In genomic region chr16:11072420-11073153, GRCh38 we compare ENCODE assay signal across 18 cellular contexts.
DNase-seq lines count a peak whose midpoint lies in the region; ATAC-seq, FAIRE-seq and TF ChIP-seq lines count a peak whose summit lies in the region.
"Had no signal": no experiment of that assay in that cellular context is flagged by ENCODE, and none has a peak within 500 bp of the region (broad histone marks: within the 10 kb centered on the region; RNA-seq: fewer than 3 reads in every experiment).

No MANE protein-coding gene starts in this region.

- H3K9me1 ChIP-seq in K562 (ENCODE audit: control insufficient read depth, insufficient read depth, low read length) = no peaks in the 10 kb centered on the region

- peaks cover 14% of the 10 kb centered on the region in 2 experiments for H3K4me1 ChIP-seq in K562 (replicated peaks in 1 of 2; ENCODE audit: control insufficient read depth in 2 of 2, insufficient read depth in 2 of 2, low read length in 2 of 2)

- no TSS peak for BruUV-seq in K562 (replicated peaks; lab: Mats Ljungman, UMichigan)

- peaks cover 11% of the 10 kb centered on the region; the same call in 1 of the 3 replicates for H3K36me3 ChIP-seq in K562 (ENCODE audit: control insufficient read depth, insufficient read depth, low read length)
- H3K36me3 ChIP-seq: uterus had no signal

- FAIRE-seq in K562 (lab: Jason Lieb, UNC) = peak; percentile 83
- FAIRE-seq: small intestine had no signal

- POLR2A ChIA-PET in K562 (lab: Yijun Ruan, JAX) = interaction anchor here (0.5 kb wide), 1 partner anchor 15 kb away, joined by 3 read pairs; no protein-coding TSS in a partner anchor

- H3K4me3 ChIP-seq in K562 = no peak overlapping the region
- H3K4me3 ChIP-seq: hepatocyte, SJSA1, uterus had no signal

- no peaks in the 10 kb centered on the region for H3K9me3 ChIP-seq in K562 (replicated peaks; ENCODE audit: control insufficient read depth, insufficient read depth, low read depth, low read length)
- H3K9me3 ChIP-seq: SJSA1, uterus had no signal

- H2AFZ ChIP-seq in K562 (ENCODE audit: low read depth, low read length) = no peak overlapping the region
- H2AFZ ChIP-seq: hepatocyte, parathyroid adenoma had no signal

- intact Hi-C loops in natural killer cell (cut with micrococcal nuclease) = no loop called here
- intact Hi-C loops in K562 (cut with micrococcal nuclease) = loop anchor here (2.0 kb wide), 1 partner anchor 28 kb away; no protein-coding TSS in a partner anchor
- intact Hi-C loops in left cardiac atrium (cut with DNase I) = no loop called here

- H3K36me3 Mint-ChIP-seq in natural killer cell treated with Interleukin-12 subunit alpha and Interleukin-12 subunit beta and Interleukin-15 and Interleukin-18, amount 100 ng/mL, for 72 hours = peaks cover 21% of the 10 kb centered on the region
- H3K36me3 Mint-ChIP-seq in natural killer cell = peaks cover 13% of the 10 kb centered on the region
- H3K36me3 Mint-ChIP-seq in immature natural killer cell = peaks cover 26 to 31% (median 29%) of the 10 kb centered on the region in 3 donors

- WGBS in K562 (ENCODE audit: insufficient coverage, low coverage, missing lambda C conversion rate) = 14% methylated on average over 5 of the region's 5 CpGs

- H3K27me3 ChIP-seq in K562 (ENCODE audit: control insufficient read depth in 2 of 2, insufficient read depth in 2 of 2, low read length in 2 of 2) = no peaks in the 10 kb centered on the region
- H3K27me3 ChIP-seq: hepatocyte, SJSA1, uterus had no signal

- no peak overlapping the region; the same call in 2 of the 3 replicates for H3K27ac ChIP-seq in K562 (ENCODE audit: extremely low read depth, low read depth, low read length)
- H3K27ac ChIP-seq: hepatocyte, parathyroid adenoma, SJSA1 had no signal

- H3K9me3 Mint-ChIP-seq in natural killer cell treated with Interleukin-12 subunit alpha and Interleukin-12 subunit beta and Interleukin-15 and Interleukin-18, amount 100 ng/mL, for 72 hours = no peaks in the 10 kb centered on the region
- no peaks in the 10 kb centered on the region for H3K9me3 Mint-ChIP-seq in natural killer cell
- H3K9me3 Mint-ChIP-seq in immature natural killer cell = peaks cover 0 to 1% (median 0%) of the 10 kb centered on the region in 6 donors
- H3K9me3 Mint-ChIP-seq: H9 had no signal

- TF ChIP-seq RAD21 in K562 (CRISPR knock-in tag; conservative IDR thresholded peaks at IDR 0.05 in 1 of 2, IDR thresholded peaks at IDR 0.05 in 1 of 2) = no peak; a peak in 1 of 4 replicates

- no peaks in the 10 kb centered on the region for H3K79me2 ChIP-seq in K562 (ENCODE audit: control insufficient read depth, insufficient read depth, low read length)
- H3K79me2 ChIP-seq: hepatocyte, parathyroid adenoma had no signal

- TF ChIP-seq EP300 in K562 (IDR thresholded peaks at IDR 0.05; ENCODE audit: low read length) = peak; percentile 67

- TF ChIP-seq CTCF in natural killer cell (IDR thresholded peaks at IDR 0.05) (no peak), K562 (IDR thresholded peaks at IDR 0.05 in 2 of 3, conservative IDR thresholded peaks at IDR 0.05 in 1 of 3; ENCODE audit: insufficient read depth in 2 of 3, low read depth in 1 of 3, low read length in 3 of 3) (no peak)

- no peak for TF ChIP-seq POLR2A in K562 (conservative IDR thresholded peaks at IDR 0.05)

- in situ Hi-C loops in K562 (cut with MboI) = no loop called here

- H3K9ac ChIP-seq in K562 (ENCODE audit: insufficient read depth in 1 of 2, low read depth in 2 of 2, low read length in 2 of 2) = no peak overlapping the region
- H3K9ac ChIP-seq: parathyroid adenoma had no signal

- no peaks in the 10 kb centered on the region for H3K27me3 Mint-ChIP-seq in natural killer cell treated with Interleukin-12 subunit alpha and Interleukin-12 subunit beta and Interleukin-15 and Interleukin-18, amount 100 ng/mL, for 72 hours
- no peaks in the 10 kb centered on the region for H3K27me3 Mint-ChIP-seq in natural killer cell (ENCODE audit: low read depth in 2 of 2)
- H3K27me3 Mint-ChIP-seq in immature natural killer cell (ENCODE audit: low read depth in 3 of 3) = peaks cover 0 to 3% (median 0%) of the 10 kb centered on the region in 3 donors

- CTCF ChIA-PET in K562 (lab: Yijun Ruan, JAX; ENCODE audit: low intra/inter-chr PET ratio) = no interaction called here

- peaks cover 52 to 68% of the 10 kb centered on the region in 2 donors for H3K4me1 Mint-ChIP-seq in natural killer cell treated with Interleukin-12 subunit alpha and Interleukin-12 subunit beta and Interleukin-15 and Interleukin-18, amount 100 ng/mL, for 72 hours (ENCODE audit: low read depth in 2 of 2)
- H3K4me1 Mint-ChIP-seq in natural killer cell (peaks cover 3 to 7% of the 10 kb centered on the region in 2 donors), immature natural killer cell (peaks cover 14 to 19% of the 10 kb centered on the region in 2 donors)

- peak overlapping the region; percentile 42 for H3K4me3 Mint-ChIP-seq in natural killer cell treated with Interleukin-12 subunit alpha and Interleukin-12 subunit beta and Interleukin-15 and Interleukin-18, amount 100 ng/mL, for 72 hours
- H3K4me3 Mint-ChIP-seq in natural killer cell (no peak overlapping the region), immature natural killer cell (no peak overlapping the region)
- H3K4me3 Mint-ChIP-seq: H9 had no signal

- peak overlapping the region; percentile 66 to 97 for H3K27ac Mint-ChIP-seq in natural killer cell treated with Interleukin-12 subunit alpha and Interleukin-12 subunit beta and Interleukin-15 and Interleukin-18, amount 100 ng/mL, for 72 hours
- H3K27ac Mint-ChIP-seq in natural killer cell (no peak overlapping the region), immature natural killer cell (no peak overlapping the region)

- H4K20me1 ChIP-seq in K562 (replicated peaks; ENCODE audit: control insufficient read depth, insufficient read depth, low read length) = no peaks in the 10 kb centered on the region

- ATAC-seq in natural killer cell treated with Interleukin-12 subunit alpha and Interleukin-12 subunit beta and Interleukin-15 and Interleukin-18, amount 100 ng/mL, for 72 hours = no peak
- ATAC-seq in natural killer cell (no peak), K562 (peak; percentile 55), left cardiac atrium (no peak), GM19452 (IDR thresholded peaks at IDR 0.05; ENCODE audit: unreplicated experiment) (no peak)
- ATAC-seq: esophagus mucosa, left colon had no signal

- H3K4me2 ChIP-seq in K562 (ENCODE audit: insufficient read depth, low read length) = no peak overlapping the region
- H3K4me2 ChIP-seq: hepatocyte had no signal

- no peak for DNase-seq in natural killer cell treated with Interleukin-12 subunit alpha and Interleukin-12 subunit beta and Interleukin-15 and Interleukin-18, amount 100 ng/mL, for 72 hours (ENCODE audit: low spot score)
- DNase-seq in natural killer cell = no peak
- DNase-seq in OCI-M1 (lab: John Stamatoyannopoulos, UW) = peak; percentile 92
- DNase-seq in K562 (ENCODE audit: extremely low read depth in 1 of 4, low spot score in 3 of 4) = peak in 2 of 4 experiments; percentile 69 to 79
- DNase-seq in immature natural killer cell = no peak
- DNase-seq in left cardiac atrium = no peak
- DNase-seq: dermis blood vessel endothelial cell; H9; left colon; MV-4-11; small intestine; stimulated activated naive CD4-positive, alpha-beta T cell had no signal

TF ChIP-seq in K562, 482 proteins besides CTCF, POLR2A, EP300 and RAD21 (continues in another document):
- no peak for TF ChIP-seq SP1 (CRISPR knock-in tag; IDR thresholded peaks at IDR 0.05)
- peak in 1 of 2 experiments; percentile 35; a peak in 1 of 3 replicates for TF ChIP-seq CBX3 (IDR thresholded peaks at IDR 0.05; ENCODE audit: borderline replicate concordance in 1 of 2, low read length in 2 of 2)
- peak; percentile 16; the same call in 1 of the 2 replicates for TF ChIP-seq FOSL1 (tag; conservative IDR thresholded peaks at IDR 0.05)
- TF ChIP-seq, protein P1, sequence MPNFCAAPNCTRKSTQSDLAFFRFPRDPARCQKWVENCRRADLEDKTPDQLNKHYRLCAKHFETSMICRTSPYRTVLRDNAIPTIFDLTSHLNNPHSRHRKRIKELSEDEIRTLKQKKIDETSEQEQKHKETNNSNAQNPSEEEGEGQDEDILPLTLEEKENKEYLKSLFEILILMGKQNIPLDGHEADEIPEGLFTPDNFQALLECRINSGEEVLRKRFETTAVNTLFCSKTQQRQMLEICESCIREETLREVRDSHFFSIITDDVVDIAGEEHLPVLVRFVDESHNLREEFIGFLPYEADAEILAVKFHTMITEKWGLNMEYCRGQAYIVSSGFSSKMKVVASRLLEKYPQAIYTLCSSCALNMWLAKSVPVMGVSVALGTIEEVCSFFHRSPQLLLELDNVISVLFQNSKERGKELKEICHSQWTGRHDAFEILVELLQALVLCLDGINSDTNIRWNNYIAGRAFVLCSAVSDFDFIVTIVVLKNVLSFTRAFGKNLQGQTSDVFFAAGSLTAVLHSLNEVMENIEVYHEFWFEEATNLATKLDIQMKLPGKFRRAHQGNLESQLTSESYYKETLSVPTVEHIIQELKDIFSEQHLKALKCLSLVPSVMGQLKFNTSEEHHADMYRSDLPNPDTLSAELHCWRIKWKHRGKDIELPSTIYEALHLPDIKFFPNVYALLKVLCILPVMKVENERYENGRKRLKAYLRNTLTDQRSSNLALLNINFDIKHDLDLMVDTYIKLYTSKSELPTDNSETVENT (CRISPR knock-in tag; IDR thresholded peaks at IDR 0.05) = no peak
- TF ChIP-seq, protein P2, sequence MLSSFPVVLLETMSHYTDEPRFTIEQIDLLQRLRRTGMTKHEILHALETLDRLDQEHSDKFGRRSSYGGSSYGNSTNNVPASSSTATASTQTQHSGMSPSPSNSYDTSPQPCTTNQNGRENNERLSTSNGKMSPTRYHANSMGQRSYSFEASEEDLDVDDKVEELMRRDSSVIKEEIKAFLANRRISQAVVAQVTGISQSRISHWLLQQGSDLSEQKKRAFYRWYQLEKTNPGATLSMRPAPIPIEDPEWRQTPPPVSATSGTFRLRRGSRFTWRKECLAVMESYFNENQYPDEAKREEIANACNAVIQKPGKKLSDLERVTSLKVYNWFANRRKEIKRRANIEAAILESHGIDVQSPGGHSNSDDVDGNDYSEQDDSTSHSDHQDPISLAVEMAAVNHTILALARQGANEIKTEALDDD (IDR thresholded peaks at IDR 0.05) = peak; percentile 50; the same call in 1 of the 2 replicates
- peak; percentile 16; the same call in 1 of the 2 replicates for TF ChIP-seq CXXC5 (CRISPR knock-in tag; IDR thresholded peaks at IDR 0.05)
- 0 out of 2 replicates have a peak, but pooled peaks have one; percentile 24 for TF ChIP-seq EGR1 (conservative IDR thresholded peaks at IDR 0.05)
- peak; percentile 84 for TF ChIP-seq TCF3 (CRISPR knock-in tag; IDR thresholded peaks at IDR 0.05)
- peak; percentile 99 for TF ChIP-seq ADNP (tag; IDR thresholded peaks at IDR 0.05)
- TF ChIP-seq HLTF (IDR thresholded peaks at IDR 0.05) = 0 out of 2 replicates have a peak, but pooled peaks have one; percentile 20
- TF ChIP-seq EWSR1 (IDR thresholded peaks at IDR 0.05; ENCODE audit: borderline replicate concordance, low read depth, partially characterized antibody) = no peak
- TF ChIP-seq CHD4 (IDR thresholded peaks at IDR 0.05; ENCODE audit: insufficient read depth, insufficient replicate concordance, low read depth, low read length, poor library complexity, severe bottlenecking) = peak; percentile 98
- 0 out of 2 replicates have a peak, but pooled peaks have one; percentile 44 for TF ChIP-seq SMARCA4 (IDR thresholded peaks at IDR 0.05)

Comparison
In these comparisons a context has a peak if more than half of its experiments do, and no peak if none do; other contexts are left out.
1. H3K27ac Mint-ChIP-seq: peak in natural killer cell treated with Interleukin-12 subunit alpha and Interleukin-12 subunit beta and Interleukin-15 and Interleukin-18, amount 100 ng/mL, for 72 hours (2 of 2); none in natural killer cell (0 of 2) and immature natural killer cell (0 of 6).